ENCODE assay signal across 8 cellular contexts in genomic region chr10:114172776-114173555, GRCh38. TPM values are rescaled to one million over a fixed set of nuclear protein-coding genes. Genes with fewer than 3 reads are reported as not detected.
DNase-seq lines count a peak whose midpoint lies in the region; ATAC-seq and TF ChIP-seq lines count a peak whose summit lies in the region.

No MANE protein-coding gene starts in this region.

- peak overlapping the region; percentile 81 for H2AFZ ChIP-seq in parathyroid adenoma

- intact Hi-C loops in esophagus muscularis mucosa (cut with DNase I) = loop anchor here (5.0 kb wide), 1 partner anchor 316 kb away; no protein-coding TSS in a partner anchor

- peak overlapping the region; percentile 93 for H3K4me2 ChIP-seq in parathyroid adenoma (ENCODE audit: low read length)

- H3K4me1 ChIP-seq in esophagus muscularis mucosa (peaks cover 0 to 27% (median 19%) of the 10 kb centered on the region in 4 donors), parathyroid adenoma (peaks cover 4% of the 10 kb centered on the region)

- no peak overlapping the region for H3K9ac ChIP-seq in parathyroid adenoma

- H3K36me3 ChIP-seq in esophagus muscularis mucosa (no peaks in the 10 kb centered on the region), parathyroid adenoma (ENCODE audit: control insufficient read depth, insufficient read depth, low read length) (no peaks in the 10 kb centered on the region)

- no peak for ATAC-seq in omental fat pad (ENCODE audit: low FRiP score)

- H3K27ac ChIP-seq in esophagus muscularis mucosa (replicated peaks in 1 of 4) = peak overlapping the region; percentile 93 to 96 (median 94)
- peak overlapping the region; percentile 84 for H3K27ac ChIP-seq in parathyroid adenoma

- H3K9me3 ChIP-seq in esophagus muscularis mucosa (peaks cover 0 to 12% (median 6%) of the 10 kb centered on the region in 4 donors), parathyroid adenoma (ENCODE audit: control insufficient read depth, low read length) (no peaks in the 10 kb centered on the region)

- no peak for TF ChIP-seq EP300 in esophagus muscularis mucosa (IDR thresholded peaks at IDR 0.05)

- no peak for DNase-seq in GM12865 (ENCODE audit: low read depth)
- DNase-seq in RPMI8226 = peak; percentile 8
- DNase-seq in esophagus muscularis mucosa (ENCODE audit: extremely low spot score) = no peak
- DNase-seq in NCI-H2227 (lab: John Stamatoyannopoulos, UW; ENCODE audit: unreplicated experiment) = no peak
- no peak for DNase-seq in omental fat pad (ENCODE audit: low spot score)
- DNase-seq in NCI-H1436 treated with DMSO at 0.1 percent for 48 hours (lab: John Stamatoyannopoulos, UW) = no peak
- DNase-seq in COLO829 (ENCODE audit: low spot score) = no peak

- no peak for TF ChIP-seq POLR2A in esophagus muscularis mucosa (IDR thresholded peaks at IDR 0.05; ENCODE audit: low read depth)

- peaks cover 23% of the 10 kb centered on the region for H3K79me2 ChIP-seq in parathyroid adenoma

- TF ChIP-seq CTCF in GM12865 (IDR thresholded peaks at IDR 0.05; ENCODE audit: insufficient read depth, low read depth, low read length, missing control alignments) (no peak), esophagus muscularis mucosa (IDR thresholded peaks at IDR 0.05) (no peak), parathyroid adenoma (IDR thresholded peaks at IDR 0.05) (no peak), omental fat pad (IDR thresholded peaks at IDR 0.05) (no peak)

- WGBS in esophagus muscularis mucosa = 26% methylated on average over 9 of the region's 9 CpGs

- H3K27me3 ChIP-seq in esophagus muscularis mucosa (no peaks in the 10 kb centered on the region), parathyroid adenoma (ENCODE audit: control insufficient read depth, insufficient read depth, low read length) (no peaks in the 10 kb centered on the region)

- H3K4me3 ChIP-seq in GM12865 (ENCODE audit: low read depth, low read length) (peak overlapping the region; percentile 81), esophagus muscularis mucosa (peak overlapping the region; percentile 87 to 99 (median 96)), parathyroid adenoma (ENCODE audit: low read depth, low read length) (peak overlapping the region; percentile 72)

RNA-seq across cellular contexts. Expression of gene CCDC186, which starts 1.0 kb away (rescaled TPM):
- 10 to 100 TPM; 13.8 to 25.7 (median 20.9) TPM for total RNA-seq in esophagus muscularis mucosa
- 10 to 100 TPM; 14.5 to 31.8 (median 19.3) TPM for total RNA-seq in omental fat pad

RNA-seq across cellular contexts. Expression of gene TDRD1, which starts 6.2 kb away (rescaled TPM):
- total RNA-seq in esophagus muscularis mucosa (under 1 TPM in 3 of 4 donors, not detected in 1; 0.11 to 0.42 (median 0.13) TPM), omental fat pad (under 1 TPM in 3 of 4 donors, not detected in 1; 0.24 to 0.46 (median 0.31) TPM)
